Comparison of ENCODE assay signal across 17 cellular contexts in genomic region chr7:158098125-158099030, GRCh38.
"Had no signal": no experiment of that assay in that cellular context is flagged by ENCODE, and none has a peak within 500 bp of the region (broad histone marks: within the 10 kb centered on the region; RNA-seq: fewer than 3 reads in every experiment).

No MANE protein-coding gene starts in this region.

- H3K27me3 Mint-ChIP-seq: activated CD4-positive, alpha-beta memory T cell treated with anti-CD3 and anti-CD28 coated beads, Interleukin-2, amount 10 ng/mL, durations not matched to agents 7 days and 5 days; activated naive CD8-positive, alpha-beta T cell treated with anti-CD3 and anti-CD28 coated beads, Interleukin-2, amount 50 U/mL, for 24 hours; natural killer cell treated with Interleukin-12 subunit alpha and Interleukin-12 subunit beta and Interleukin-15 and Interleukin-18, amount 100 ng/mL, for 72 hours had no signal

- H3K9me3 Mint-ChIP-seq: activated T-cell treated with anti-CD3 and anti-CD28 coated beads, Interleukin-2, amount 50 U/mL, for 72 hours had no signal

- H3K27ac Mint-ChIP-seq: activated CD4-positive, alpha-beta memory T cell treated with anti-CD3 and anti-CD28 coated beads, Interleukin-2, amount 10 ng/mL, durations not matched to agents 7 days and 5 days; activated naive CD8-positive, alpha-beta T cell treated with anti-CD3 and anti-CD28 coated beads, Interleukin-2, amount 50 U/mL, for 24 hours; activated T-cell treated with anti-CD3 and anti-CD28 coated beads, Interleukin-2, amount 50 U/mL, for 72 hours; natural killer cell treated with Interleukin-12 subunit alpha and Interleukin-12 subunit beta and Interleukin-15 and Interleukin-18, amount 100 ng/mL, for 72 hours; WTC11 had no signal

- H3K4me3 ChIP-seq: ascending aorta, breast epithelium, gastrocnemius medialis, heart left ventricle, uterus had no signal

- H3K27ac ChIP-seq: ascending aorta, breast epithelium, gastrocnemius medialis, heart left ventricle, uterus had no signal

- H3K4me1 ChIP-seq: ascending aorta, breast epithelium, gastrocnemius medialis, heart left ventricle, uterus had no signal

- ATAC-seq: activated naive CD8-positive, alpha-beta T cell treated with anti-CD3 and anti-CD28 coated beads, Interleukin-2, amount 50 U/mL, for 24 hours; activated T-cell treated with anti-CD3 and anti-CD28 coated beads, Interleukin-2, amount 50 U/mL, for 72 hours; gastrocnemius medialis; sciatic nerve; WTC11 had no signal

- H3K27me3 ChIP-seq: ascending aorta, uterus had no signal

- H3K36me3 ChIP-seq: ascending aorta, breast epithelium, gastrocnemius medialis, heart left ventricle, uterus had no signal

- FAIRE-seq: TTC549 had no signal

- H3K4me3 Mint-ChIP-seq: activated CD4-positive, alpha-beta memory T cell treated with anti-CD3 and anti-CD28 coated beads, Interleukin-2, amount 10 ng/mL, durations not matched to agents 7 days and 5 days; activated naive CD8-positive, alpha-beta T cell treated with anti-CD3 and anti-CD28 coated beads, Interleukin-2, amount 50 U/mL, for 24 hours; activated T-cell treated with anti-CD3 and anti-CD28 coated beads, Interleukin-2, amount 50 U/mL, for 72 hours; natural killer cell treated with Interleukin-12 subunit alpha and Interleukin-12 subunit beta and Interleukin-15 and Interleukin-18, amount 100 ng/mL, for 72 hours; WTC11 had no signal

- H3K9me3 ChIP-seq: ascending aorta, gastrocnemius medialis, heart left ventricle, uterus had no signal

- H3K4me1 Mint-ChIP-seq: activated CD4-positive, alpha-beta memory T cell treated with anti-CD3 and anti-CD28 coated beads, Interleukin-2, amount 10 ng/mL, durations not matched to agents 7 days and 5 days; activated naive CD8-positive, alpha-beta T cell treated with anti-CD3 and anti-CD28 coated beads, Interleukin-2, amount 50 U/mL, for 24 hours had no signal

- DNase-seq: activated CD4-positive, alpha-beta memory T cell treated with anti-CD3 and anti-CD28 coated beads, Interleukin-2, amount 10 ng/mL, durations not matched to agents 7 days and 5 days; activated CD4-positive, alpha-beta T cell treated with anti-CD3 and anti-CD28 coated beads for 4 hours; activated naive CD4-positive, alpha-beta T cell treated with Interleukin-2 at 50 U/mL for 16 hours; activated naive CD8-positive, alpha-beta T cell treated with anti-CD3 and anti-CD28 coated beads, Interleukin-2, amount 50 U/mL, for 24 hours; activated T-cell treated with anti-CD3 and anti-CD28 coated beads, Interleukin-2, amount 50 U/mL, for 72 hours; gastrocnemius medialis; mesendoderm; stimulated activated CD4-positive, alpha-beta T cell treated with anti-CD3 and anti-CD28 coated beads, Interleukin-1b, Interleukin-23, amount 100 ng/mL, for 48 hours; T-helper 2 cell; uterus had no signal
